1 cellular context compared by ENCODE assay signal in the genomic region with DNA sequence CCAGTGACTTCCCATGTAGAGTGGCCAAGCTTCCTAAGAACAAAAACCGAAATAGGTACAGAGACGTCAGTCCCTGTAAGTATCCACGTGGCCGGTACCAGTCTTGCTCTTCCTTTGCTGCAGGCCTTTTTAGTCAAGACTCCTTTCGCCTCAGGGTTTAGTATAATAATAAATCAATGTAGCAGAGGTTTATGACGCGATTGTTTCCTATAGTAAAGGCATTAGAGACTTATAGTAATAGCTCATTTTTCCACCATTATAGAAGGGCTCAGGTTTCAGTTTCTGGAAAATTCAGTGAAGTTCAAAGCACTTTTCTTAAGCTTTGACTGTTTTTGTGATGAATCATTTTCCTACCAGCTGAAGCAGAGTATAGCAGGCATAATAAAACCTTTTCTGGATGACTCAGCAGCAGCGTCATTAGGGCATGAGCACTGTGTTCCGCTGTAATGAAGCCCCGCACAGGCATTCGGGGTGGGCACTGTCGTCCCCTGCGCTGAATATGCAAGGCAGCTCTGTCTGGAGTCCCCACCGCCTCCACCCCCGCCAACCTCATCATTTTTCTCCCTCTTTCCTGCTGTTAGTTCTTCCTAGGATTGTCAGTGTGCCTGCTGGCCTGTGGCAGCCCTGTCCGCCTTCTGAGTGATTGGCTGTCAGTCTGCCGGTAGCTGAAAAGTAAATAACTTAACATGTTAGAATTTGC.
TF ChIP-seq lines count a peak whose summit lies in the region.

No MANE protein-coding gene starts in this region.

TF ChIP-seq in GM12878, 131 proteins besides CTCF, POLR2A, EP300 and RAD21 (continued from another document):
- TF ChIP-seq ATF2 (IDR thresholded peaks at IDR 0.05; ENCODE audit: low read length) (peak; percentile 70; the same call in 1 of the 2 replicates), TAF1 (IDR thresholded peaks at IDR 0.05; ENCODE audit: borderline replicate concordance, low read depth, low read length) (no peak), LARP7 (IDR thresholded peaks at IDR 0.05) (no peak), RB1 (IDR thresholded peaks at IDR 0.05; ENCODE audit: borderline replicate concordance) (no peak), BHLHE40 (IDR thresholded peaks at IDR 0.05; ENCODE audit: borderline replicate concordance in 1 of 2, low read depth in 2 of 2, low read length in 1 of 2) (no peak), HCFC1 (IDR thresholded peaks at IDR 0.05; ENCODE audit: low read length) (no peak), SKIL (IDR thresholded peaks at IDR 0.05; ENCODE audit: low read depth, poor library complexity, severe bottlenecking) (no peak), FOXK2 (IDR thresholded peaks at IDR 0.05) (no peak), HDAC2 (IDR thresholded peaks at IDR 0.05) (no peak), POLR2AphosphoS2 (IDR thresholded peaks at IDR 0.05; ENCODE audit: low read depth, low read length) (no peak), BACH1 (IDR thresholded peaks at IDR 0.05; ENCODE audit: borderline replicate concordance) (no peak), MTA3 (IDR thresholded peaks at IDR 0.05; ENCODE audit: borderline replicate concordance, low read length) (no peak), CREM (IDR thresholded peaks at IDR 0.05; ENCODE audit: low read depth) (peak; percentile 71; the same call in 1 of the 2 replicates), MYB (IDR thresholded peaks at IDR 0.05; ENCODE audit: borderline replicate concordance, low read depth, low read length) (no peak), NR2C1 (IDR thresholded peaks at IDR 0.05) (no peak), USF1 (IDR thresholded peaks at IDR 0.05; ENCODE audit: borderline replicate concordance, extremely low read length, insufficient read depth, low read depth, low read length) (no peak), ATF7 (IDR thresholded peaks at IDR 0.05; ENCODE audit: low read depth) (no peak), NKRF (conservative IDR thresholded peaks at IDR 0.05) (no peak), CBX5 (IDR thresholded peaks at IDR 0.05; ENCODE audit: low read depth) (no peak)
- TF ChIP-seq, protein P1, sequence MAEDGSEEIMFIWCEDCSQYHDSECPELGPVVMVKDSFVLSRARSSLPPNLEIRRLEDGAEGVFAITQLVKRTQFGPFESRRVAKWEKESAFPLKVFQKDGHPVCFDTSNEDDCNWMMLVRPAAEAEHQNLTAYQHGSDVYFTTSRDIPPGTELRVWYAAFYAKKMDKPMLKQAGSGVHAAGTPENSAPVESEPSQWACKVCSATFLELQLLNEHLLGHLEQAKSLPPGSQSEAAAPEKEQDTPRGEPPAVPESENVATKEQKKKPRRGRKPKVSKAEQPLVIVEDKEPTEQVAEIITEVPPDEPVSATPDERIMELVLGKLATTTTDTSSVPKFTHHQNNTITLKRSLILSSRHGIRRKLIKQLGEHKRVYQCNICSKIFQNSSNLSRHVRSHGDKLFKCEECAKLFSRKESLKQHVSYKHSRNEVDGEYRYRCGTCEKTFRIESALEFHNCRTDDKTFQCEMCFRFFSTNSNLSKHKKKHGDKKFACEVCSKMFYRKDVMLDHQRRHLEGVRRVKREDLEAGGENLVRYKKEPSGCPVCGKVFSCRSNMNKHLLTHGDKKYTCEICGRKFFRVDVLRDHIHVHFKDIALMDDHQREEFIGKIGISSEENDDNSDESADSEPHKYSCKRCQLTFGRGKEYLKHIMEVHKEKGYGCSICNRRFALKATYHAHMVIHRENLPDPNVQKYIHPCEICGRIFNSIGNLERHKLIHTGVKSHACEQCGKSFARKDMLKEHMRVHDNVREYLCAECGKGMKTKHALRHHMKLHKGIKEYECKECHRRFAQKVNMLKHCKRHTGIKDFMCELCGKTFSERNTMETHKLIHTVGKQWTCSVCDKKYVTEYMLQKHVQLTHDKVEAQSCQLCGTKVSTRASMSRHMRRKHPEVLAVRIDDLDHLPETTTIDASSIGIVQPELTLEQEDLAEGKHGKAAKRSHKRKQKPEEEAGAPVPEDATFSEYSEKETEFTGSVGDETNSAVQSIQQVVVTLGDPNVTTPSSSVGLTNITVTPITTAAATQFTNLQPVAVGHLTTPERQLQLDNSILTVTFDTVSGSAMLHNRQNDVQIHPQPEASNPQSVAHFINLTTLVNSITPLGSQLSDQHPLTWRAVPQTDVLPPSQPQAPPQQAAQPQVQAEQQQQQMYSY (CRISPR knock-in tag; IDR thresholded peaks at IDR 0.05), result no peak
TF ChIP-seq in GM12878: peak in this region for 10.
